24 cellular contexts compared by ENCODE assay signal in genomic region chr1:10833630-10834557, GRCh38. TPM values are rescaled to one million over a fixed set of nuclear protein-coding genes. Genes with fewer than 3 reads are reported as not detected.
DNase-seq lines count a peak whose midpoint lies in the region; ATAC-seq, FAIRE-seq and TF ChIP-seq lines count a peak whose summit lies in the region.
"Had no signal": no experiment of that assay in that cellular context is flagged by ENCODE, and none has a peak within 500 bp of the region (broad histone marks: within the 10 kb centered on the region; RNA-seq: fewer than 3 reads in every experiment).

No MANE protein-coding gene starts in this region.

- H3K36me3 ChIP-seq in HepG2 (replicated peaks in 1 of 2; ENCODE audit: control insufficient read depth in 1 of 2, insufficient read depth in 2 of 2, low read length in 2 of 2) (no peaks in the 10 kb centered on the region), right lobe of liver (no peaks in the 10 kb centered on the region), OCI-LY7 (ENCODE audit: insufficient read depth, low read length) (no peaks in the 10 kb centered on the region)
- H3K36me3 ChIP-seq: heart left ventricle, prostate gland, thyroid gland had no signal

- TF ChIP-seq RAD21 in HepG2 (CRISPR knock-in tag; IDR thresholded peaks at IDR 0.05): no peak

- FAIRE-seq in HepG2 (lab: Jason Lieb, UNC): no peak
- FAIRE-seq: colon, small intestine had no signal

- H3K4me3 ChIP-seq in HepG2 (replicated peaks in 1 of 3; ENCODE audit: insufficient read depth in 1 of 3, low read depth in 2 of 3, low read length in 3 of 3) (no peak overlapping the region), right lobe of liver (no peak overlapping the region), OCI-LY7 (ENCODE audit: low read depth, low read length, poor library complexity, severe bottlenecking) (no peak overlapping the region)
- H3K4me3 ChIP-seq: body of pancreas, heart left ventricle, prostate gland, thyroid gland had no signal

- H3K9me3 ChIP-seq in HepG2 (ENCODE audit: low read length): no peaks in the 10 kb centered on the region
- no peaks in the 10 kb centered on the region for H3K9me3 ChIP-seq in right lobe of liver
- no peaks in the 10 kb centered on the region for H3K9me3 ChIP-seq in OCI-LY7 (ENCODE audit: low read length)
- H3K9me3 ChIP-seq: body of pancreas, heart left ventricle, prostate gland, thyroid gland had no signal

- TF ChIP-seq EP300 in HepG2 (IDR thresholded peaks at IDR 0.05; ENCODE audit: low read depth in 2 of 2, low read length in 2 of 2): no peak
- TF ChIP-seq EP300 in HepG2 (CRISPR knock-in tag; IDR thresholded peaks at IDR 0.05; ENCODE audit: borderline replicate concordance): no peak

- intact Hi-C loops in HepG2 (cut with micrococcal nuclease; ENCODE audit: unreplicated experiment) (no loop called here), right lobe of liver (cut with DNase I) (no loop called here), OCI-LY7 (cut with micrococcal nuclease; ENCODE audit: unreplicated experiment) (no loop called here)

- H3K4me2 ChIP-seq in HepG2 (ENCODE audit: low read depth, low read length) (no peak overlapping the region), OCI-LY7 (ENCODE audit: low read length) (no peak overlapping the region)

- BruUV-seq in HepG2 (replicated peaks; lab: Mats Ljungman, UMichigan): no TSS peak
- BruUV-seq in OCI-LY7 (replicated peaks; lab: Mats Ljungman, UMichigan): no TSS peak

- CTCF ChIA-PET in HepG2 (lab: Yijun Ruan, JAX; ENCODE audit: low intra/inter-chr PET ratio, low total read pairs) (no interaction called here), OCI-LY7 (lab: Charles Lee; ENCODE audit: unreplicated experiment) (no interaction called here)

- POLR2A ChIA-PET in HepG2 (lab: Yijun Ruan, JAX): no interaction called here
- POLR2A ChIA-PET in OCI-LY7 (lab: Charles Lee): no interaction called here

- TF ChIP-seq POLR2A in HepG2 (IDR thresholded peaks at IDR 0.05; ENCODE audit: insufficient read depth in 1 of 2, low read depth in 2 of 2, low read length in 2 of 2) (no peak), right lobe of liver (IDR thresholded peaks at IDR 0.05) (no peak), erythroblast (IDR thresholded peaks at IDR 0.05; ENCODE audit: low read length) (no peak)

- peaks cover 4 to 19% of the 10 kb centered on the region in 2 experiments for H3K27me3 ChIP-seq in HepG2 (ENCODE audit: control insufficient read depth in 1 of 2, insufficient read depth in 2 of 2, low read length in 2 of 2)
- no peaks in the 10 kb centered on the region for H3K27me3 ChIP-seq in right lobe of liver
- H3K27me3 ChIP-seq: body of pancreas, thyroid gland had no signal

- H3K9ac ChIP-seq in HepG2 (ENCODE audit: insufficient read depth, low read depth, low read length): no peak overlapping the region

- H2AFZ ChIP-seq in HepG2 (ENCODE audit: low read length) (no peak overlapping the region), OCI-LY7 (ENCODE audit: low read length) (no peak overlapping the region)

- in situ Hi-C loops in HepG2 (cut with HindIII; ENCODE audit: extremely low pct_ligation_motif_present, low pct_unique_long_range_greater_than_20kb): no loop called here

- no peak overlapping the region for H3K27ac ChIP-seq in HepG2 (ENCODE audit: extremely low read length, insufficient read depth, low read length)
- H3K27ac ChIP-seq in right lobe of liver: no peak overlapping the region
- H3K27ac ChIP-seq in OCI-LY7 (ENCODE audit: low read depth, low read length, poor library complexity, severe bottlenecking): no peak overlapping the region
- H3K27ac ChIP-seq: body of pancreas, heart left ventricle, prostate gland, thyroid gland had no signal

- WGBS in HepG2 (ENCODE audit: low lambda C conversion rate): 34% methylated on average over 9 of the region's 9 CpGs
- 54% methylated on average over 6 of the region's 9 CpGs for WGBS in right lobe of liver (ENCODE audit: insufficient coverage, low coverage, low lambda C conversion rate, missing lambda C conversion rate)

- H3K4me1 ChIP-seq in HepG2 (ENCODE audit: insufficient read depth, low read length): peaks cover 17% of the 10 kb centered on the region; the same call in 1 of the 2 replicates
- peaks cover 0 to 6% (median 0%) of the 10 kb centered on the region in 4 donors for H3K4me1 ChIP-seq in right lobe of liver
- no peaks in the 10 kb centered on the region for H3K4me1 ChIP-seq in OCI-LY7 (ENCODE audit: insufficient read depth, low read length, poor library complexity, severe bottlenecking)

- no peaks in the 10 kb centered on the region for H3K9me2 ChIP-seq in OCI-LY7 (ENCODE audit: insufficient read depth, low read length)

- H3K79me2 ChIP-seq in HepG2 (ENCODE audit: insufficient read depth, low read length): no peaks in the 10 kb centered on the region
- no peaks in the 10 kb centered on the region for H3K79me2 ChIP-seq in OCI-LY7 (ENCODE audit: insufficient read depth, low read depth, low read length)

- TF ChIP-seq CTCF in HepG2 (CRISPR knock-in tag; IDR thresholded peaks at IDR 0.05) (no peak), right lobe of liver (IDR thresholded peaks at IDR 0.05) (no peak), OCI-LY7 (conservative IDR thresholded peaks at IDR 0.05; ENCODE audit: low read length) (no peak)

- ATAC-seq in HepG2: no peak
- ATAC-seq in right lobe of liver: no peak
- no peak for ATAC-seq in HG03460 (IDR thresholded peaks at IDR 0.05; ENCODE audit: unreplicated experiment)
- ATAC-seq: activated CD8-positive, alpha-beta memory T cell treated with anti-CD3 and anti-CD28 coated beads, Interleukin-2, amount 10 ng/mL, durations not matched to agents 7 days and 5 days; activated T-helper 17 cell treated with anti-CD3 and anti-CD28 coated beads, Interleukin-2, amount 50 U/mL, for 72 hours; body of pancreas; CD8-positive, alpha-beta T cell; heart left ventricle had no signal

- H4K20me1 ChIP-seq in HepG2 (ENCODE audit: insufficient read depth, low read length) (0 out of 2 replicates have a peak, but pooled peaks cover 3% of the 10 kb centered on the region), OCI-LY7 (ENCODE audit: insufficient read depth, low read length) (no peaks in the 10 kb centered on the region)

- DNase-seq in HepG2 (ENCODE audit: low spot score) (no peak), right lobe of liver (no peak), NAMALWA (ENCODE audit: low spot score) (peak; percentile 34), erythroblast (lab: John Stamatoyannopoulos, UW) (peak; percentile 8 to 34), OCI-LY7 (ENCODE audit: low spot score) (no peak), HK-2 (ENCODE audit: unreplicated experiment) (no peak)
- DNase-seq: activated CD4-positive, alpha-beta T cell treated with anti-CD3 and anti-CD28 coated beads, Interleukin-2, amount 10 ng/mL, durations not matched to agents 24 days and 14 days; activated CD8-positive, alpha-beta memory T cell treated with anti-CD3 and anti-CD28 coated beads, Interleukin-2, amount 10 ng/mL, durations not matched to agents 7 days and 5 days; activated naive CD8-positive, alpha-beta T cell treated with anti-CD3 and anti-CD28 coated beads, Interleukin-2, amount 10 ng/mL, durations not matched to agents 7 days and 5 days; body of pancreas; CD8-positive, alpha-beta T cell; heart left ventricle; NCI-H2081 treated with DMSO at 0.1 percent for 48 hours; NCI-H526; OCI-M1; small intestine; stimulated activated CD4-positive, alpha-beta T cell treated with anti-CD3 and anti-CD28 coated beads, Interleukin-2, amount 100 ng/mL, for 48 hours; stimulated activated naive CD4-positive, alpha-beta T cell treated with Interleukin-2 at 50 U/mL for 16 hours; T-helper 1 cell; thyroid gland had no signal

TF ChIP-seq in HepG2, 621 proteins besides CTCF, POLR2A, EP300 and RAD21 (continues in another document):
- TF ChIP-seq ZNF24 (IDR thresholded peaks at IDR 0.05): peak; percentile 93
- TF ChIP-seq, protein P1, sequence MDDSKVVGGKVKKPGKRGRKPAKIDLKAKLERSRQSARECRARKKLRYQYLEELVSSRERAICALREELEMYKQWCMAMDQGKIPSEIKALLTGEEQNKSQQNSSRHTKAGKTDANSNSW (CRISPR knock-in tag; IDR thresholded peaks at IDR 0.05; ENCODE audit: borderline replicate concordance): no peak
- TF ChIP-seq SALL1 (CRISPR knock-in tag; IDR thresholded peaks at IDR 0.05): no peak
- no peak for TF ChIP-seq E2F2 (CRISPR knock-in tag; IDR thresholded peaks at IDR 0.05; ENCODE audit: borderline replicate concordance)

RNA-seq across cellular contexts. Expression of gene CASZ1, which starts 37.4 kb away (rescaled TPM):
- total RNA-seq in HepG2 (2016; rRNA removed; fragmentation: Illumina TruSeq; extraction: Trizol): 2.3 and 3.7 TPM in 2 replicates
- total RNA-seq in HepG2 (2016; cell fraction: cytosol; rRNA removed; fragmentation: Illumina TruSeq; extraction: Trizol; ENCODE audit: low read depth): 1.5 and 1.9 TPM in 2 replicates
- total RNA-seq in HepG2 (2016; cell fraction: insoluble cytoplasmic fraction; rRNA removed; fragmentation: Illumina TruSeq; extraction: Trizol): 2.8 and 3.2 TPM in 2 replicates
- 3.6 and 4.4 TPM in 2 replicates for total RNA-seq in HepG2 (2016; cell fraction: membrane; rRNA removed; fragmentation: Illumina TruSeq; extraction: Trizol)
- 3.2 TPM in 2 replicates for total RNA-seq in HepG2 (2016; cell fraction: nucleus; rRNA removed; fragmentation: Illumina TruSeq; extraction: Trizol)
- 1.9 and 2.2 TPM in 2 replicates for polyA plus RNA-seq in HepG2 (2011; rRNA removed)
- polyA plus RNA-seq in HepG2 (2011; cell fraction: cytosol; rRNA removed): 2.0 and 2.2 TPM in 2 replicates
- 5.8 and 8.1 TPM in 2 replicates for polyA plus RNA-seq in HepG2 (2011; cell fraction: nucleus; rRNA removed)
- 1.0 and 1.4 TPM in 2 replicates for polyA plus RNA-seq in HepG2 (2012)
- polyA plus RNA-seq in HepG2 (2016; cell fraction: cytosol; fragmentation: Illumina TruSeq; extraction: Trizol; ENCODE audit: low read depth): 1.6 and 2.1 TPM in 2 replicates
- polyA plus RNA-seq in HepG2 (2016; cell fraction: insoluble cytoplasmic fraction; fragmentation: Illumina TruSeq; extraction: Trizol; ENCODE audit: low read depth): 3.0 and 3.9 TPM in 2 replicates
- 3.7 and 5.0 TPM in 2 replicates for polyA plus RNA-seq in HepG2 (2016; cell fraction: membrane; fragmentation: Illumina TruSeq; extraction: Trizol; ENCODE audit: low read depth)
- polyA plus RNA-seq in HepG2 (2016; cell fraction: nucleus; fragmentation: Illumina TruSeq; extraction: Trizol; ENCODE audit: insufficient read depth, low read depth): 4.0 and 4.7 TPM in 2 replicates
- 2.5 and 2.9 TPM in 2 replicates for polyA minus RNA-seq in HepG2 (2011; rRNA and poly(A)+ RNA removed; ENCODE audit: low replicate concordance)
- polyA minus RNA-seq in HepG2 (2011; cell fraction: cytosol; rRNA and poly(A)+ RNA removed): 1.7 and 2.1 TPM in 2 replicates
- polyA minus RNA-seq in HepG2 (2011; cell fraction: nucleus; rRNA and poly(A)+ RNA removed): 2.7 and 3.0 TPM in 2 replicates
- total RNA-seq in right lobe of liver: 10 to 100 TPM in 1 of 6 experiments, 1 to 10 TPM in 5; 3.1 to 10.1 (median 5.3) TPM
- 1.8 and 3.3 TPM in 2 replicates for total RNA-seq in OCI-LY7 (2014; rRNA removed; shearing (Covaris generic))
- total RNA-seq in OCI-LY7 (2022): 3.9 and 4.9 TPM in 2 replicates

Comparison
In these comparisons a context has a peak if more than half of its experiments do, and no peak if none do; other contexts are left out.
1. DNase-seq: peak in NAMALWA (single experiment) and erythroblast (2 of 2); none in HepG2 (single experiment), right lobe of liver (0 of 3), OCI-LY7 (single experiment) and HK-2 (single experiment).